In the genomic region with DNA sequence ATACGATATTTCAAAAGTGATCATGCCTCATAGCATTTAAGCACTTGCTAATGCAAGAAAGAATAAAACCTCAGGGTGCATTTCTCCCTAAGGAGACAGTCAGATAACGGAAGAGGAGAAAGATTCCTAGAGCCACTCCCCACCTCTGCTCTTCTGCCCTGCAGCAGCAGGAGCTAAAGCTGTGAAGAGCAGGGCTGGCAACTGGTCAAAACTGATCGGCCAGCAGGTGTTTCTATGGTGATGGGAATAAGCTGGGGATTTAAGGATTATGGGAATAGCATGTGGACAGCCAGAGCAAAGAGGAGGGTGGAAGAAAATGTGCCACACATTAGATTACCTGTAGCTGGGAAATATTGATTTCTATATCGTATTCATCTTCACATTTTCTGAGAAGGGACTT, we compare ENCODE assay signal across 1 cellular context.
TF ChIP-seq lines count a peak whose summit lies in the region.

No MANE protein-coding gene starts in this region.

TF ChIP-seq in SK-N-SH, 30 proteins besides CTCF, POLR2A, EP300 and RAD21 (continued from another document):
- TF ChIP-seq, protein P1, sequence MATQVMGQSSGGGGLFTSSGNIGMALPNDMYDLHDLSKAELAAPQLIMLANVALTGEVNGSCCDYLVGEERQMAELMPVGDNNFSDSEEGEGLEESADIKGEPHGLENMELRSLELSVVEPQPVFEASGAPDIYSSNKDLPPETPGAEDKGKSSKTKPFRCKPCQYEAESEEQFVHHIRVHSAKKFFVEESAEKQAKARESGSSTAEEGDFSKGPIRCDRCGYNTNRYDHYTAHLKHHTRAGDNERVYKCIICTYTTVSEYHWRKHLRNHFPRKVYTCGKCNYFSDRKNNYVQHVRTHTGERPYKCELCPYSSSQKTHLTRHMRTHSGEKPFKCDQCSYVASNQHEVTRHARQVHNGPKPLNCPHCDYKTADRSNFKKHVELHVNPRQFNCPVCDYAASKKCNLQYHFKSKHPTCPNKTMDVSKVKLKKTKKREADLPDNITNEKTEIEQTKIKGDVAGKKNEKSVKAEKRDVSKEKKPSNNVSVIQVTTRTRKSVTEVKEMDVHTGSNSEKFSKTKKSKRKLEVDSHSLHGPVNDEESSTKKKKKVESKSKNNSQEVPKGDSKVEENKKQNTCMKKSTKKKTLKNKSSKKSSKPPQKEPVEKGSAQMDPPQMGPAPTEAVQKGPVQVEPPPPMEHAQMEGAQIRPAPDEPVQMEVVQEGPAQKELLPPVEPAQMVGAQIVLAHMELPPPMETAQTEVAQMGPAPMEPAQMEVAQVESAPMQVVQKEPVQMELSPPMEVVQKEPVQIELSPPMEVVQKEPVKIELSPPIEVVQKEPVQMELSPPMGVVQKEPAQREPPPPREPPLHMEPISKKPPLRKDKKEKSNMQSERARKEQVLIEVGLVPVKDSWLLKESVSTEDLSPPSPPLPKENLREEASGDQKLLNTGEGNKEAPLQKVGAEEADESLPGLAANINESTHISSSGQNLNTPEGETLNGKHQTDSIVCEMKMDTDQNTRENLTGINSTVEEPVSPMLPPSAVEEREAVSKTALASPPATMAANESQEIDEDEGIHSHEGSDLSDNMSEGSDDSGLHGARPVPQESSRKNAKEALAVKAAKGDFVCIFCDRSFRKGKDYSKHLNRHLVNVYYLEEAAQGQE (IDR thresholded peaks at IDR 0.05; ENCODE audit: low read depth, low read length) = no peak
- TF ChIP-seq SIN3A (IDR thresholded peaks at IDR 0.05; ENCODE audit: borderline replicate concordance, low read depth, low read length) (no peak), GABPA (IDR thresholded peaks at IDR 0.05; ENCODE audit: low read depth) (no peak), EZH2phosphoT487 (IDR thresholded peaks at IDR 0.05; ENCODE audit: borderline replicate concordance, low read depth) (no peak), RXRA (IDR thresholded peaks at IDR 0.05; ENCODE audit: borderline replicate concordance, low read depth) (no peak), GATA2 (CRISPR knock-in tag; IDR thresholded peaks at IDR 0.05) (no peak)
- TF ChIP-seq, protein P2, sequence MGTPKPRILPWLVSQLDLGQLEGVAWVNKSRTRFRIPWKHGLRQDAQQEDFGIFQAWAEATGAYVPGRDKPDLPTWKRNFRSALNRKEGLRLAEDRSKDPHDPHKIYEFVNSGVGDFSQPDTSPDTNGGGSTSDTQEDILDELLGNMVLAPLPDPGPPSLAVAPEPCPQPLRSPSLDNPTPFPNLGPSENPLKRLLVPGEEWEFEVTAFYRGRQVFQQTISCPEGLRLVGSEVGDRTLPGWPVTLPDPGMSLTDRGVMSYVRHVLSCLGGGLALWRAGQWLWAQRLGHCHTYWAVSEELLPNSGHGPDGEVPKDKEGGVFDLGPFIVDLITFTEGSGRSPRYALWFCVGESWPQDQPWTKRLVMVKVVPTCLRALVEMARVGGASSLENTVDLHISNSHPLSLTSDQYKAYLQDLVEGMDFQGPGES (IDR thresholded peaks at IDR 0.05; ENCODE audit: low read depth, low read length) = no peak
- TF ChIP-seq, protein P3, sequence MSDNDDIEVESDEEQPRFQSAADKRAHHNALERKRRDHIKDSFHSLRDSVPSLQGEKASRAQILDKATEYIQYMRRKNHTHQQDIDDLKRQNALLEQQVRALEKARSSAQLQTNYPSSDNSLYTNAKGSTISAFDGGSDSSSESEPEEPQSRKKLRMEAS (IDR thresholded peaks at IDR 0.05; ENCODE audit: low read depth) = no peak
